Comparison of ENCODE assay signal across 8 cellular contexts in genomic region chr5:35777358-35778087, GRCh38.
DNase-seq lines count a peak whose midpoint lies in the region; TF ChIP-seq lines count a peak whose summit lies in the region.

No MANE protein-coding gene starts in this region.

- H3K27ac Mint-ChIP-seq in activated T-cell treated with anti-CD3 and anti-CD28 coated beads, Interleukin-2, amount 50 U/mL, for 24 hours = peak overlapping the region; percentile 95

- no peaks in the 10 kb centered on the region for H3K27me3 Mint-ChIP-seq in activated T-cell treated with anti-CD3 and anti-CD28 coated beads, Interleukin-2, amount 50 U/mL, for 24 hours

- 30 to 34% methylated on average over 6 to 9 of the region's 9 CpGs for WGBS in transverse colon (ENCODE audit: low coverage in 1 of 2), 2 donors

- peak; percentile 2 for DNase-seq in NK-92 treated with Interleukin-12 subunit alpha and Interleukin-12 subunit beta, amount 100 ng/mL, for 24 hours (lab: John Stamatoyannopoulos, UW)
- DNase-seq in NK-92 (lab: John Stamatoyannopoulos, UW; ENCODE audit: unreplicated experiment) (no peak), LNCaP clone FGC (ENCODE audit: low read depth) (peak; percentile 74), RKO (ENCODE audit: low spot score) (peak; percentile 79), fibroblast of mammary gland (ENCODE audit: low read depth) (peak; percentile 91), non-pigmented ciliary epithelial cell (ENCODE audit: low read depth) (peak; percentile 60), transverse colon (peak; percentile 69)
- peak; percentile 67 for DNase-seq in activated T-cell treated with anti-CD3 and anti-CD28 coated beads, Interleukin-2, amount 50 U/mL, for 24 hours

- in situ Hi-C loops in transverse colon (cut with MboI; ENCODE audit: low pct_ligation_motif_present in 1 of 4, low pct_unique_long_range_greater_than_20kb in 1 of 4, low sequenced_read_pairs in 3 of 4) = loop anchor here in 2 of 4 donors (10.0 kb wide), 1 partner anchor 147 kb away; no protein-coding TSS in a partner anchor

- H3K4me1 Mint-ChIP-seq in activated T-cell treated with anti-CD3 and anti-CD28 coated beads, Interleukin-2, amount 50 U/mL, for 24 hours (ENCODE audit: low read depth) = peaks cover 86% of the 10 kb centered on the region

- TF ChIP-seq EP300 in transverse colon (IDR thresholded peaks at IDR 0.05; ENCODE audit: low read depth) = no peak

- H3K27ac ChIP-seq in transverse colon = no peak overlapping the region

- TF ChIP-seq POLR2A in transverse colon (IDR thresholded peaks at IDR 0.05) = no peak

- no peaks in the 10 kb centered on the region for H3K4me1 ChIP-seq in transverse colon

- H3K9me3 ChIP-seq in transverse colon = no peaks in the 10 kb centered on the region

- H3K4me3 ChIP-seq in LNCaP clone FGC (ENCODE audit: low read depth, low read length) = no peak overlapping the region
- H3K4me3 ChIP-seq in fibroblast of mammary gland (ENCODE audit: control insufficient read depth, low read depth, low read length) = no peak overlapping the region
- no peak overlapping the region for H3K4me3 ChIP-seq in transverse colon

- no peaks in the 10 kb centered on the region for H3K27me3 ChIP-seq in transverse colon

- H3K4me3 Mint-ChIP-seq in activated T-cell treated with anti-CD3 and anti-CD28 coated beads, Interleukin-2, amount 50 U/mL, for 24 hours = peak overlapping the region; percentile 42

- H3K36me3 ChIP-seq in transverse colon = no peaks in the 10 kb centered on the region

- peaks cover 2% of the 10 kb centered on the region for H3K36me3 Mint-ChIP-seq in activated T-cell treated with anti-CD3 and anti-CD28 coated beads, Interleukin-2, amount 50 U/mL, for 24 hours (ENCODE audit: low read depth)

- H3K9me3 Mint-ChIP-seq in activated T-cell treated with anti-CD3 and anti-CD28 coated beads, Interleukin-2, amount 50 U/mL, for 24 hours = no peaks in the 10 kb centered on the region

- intact Hi-C loops in transverse colon (cut with DNase I; ENCODE audit: low total_unique reads) = loop anchor here (10.0 kb wide), 1 partner anchor 147 kb away; no protein-coding TSS in a partner anchor

- TF ChIP-seq CTCF in LNCaP clone FGC (IDR thresholded peaks at IDR 0.05; ENCODE audit: control insufficient read depth, extremely low read depth, insufficient read depth) (peak; percentile 61), fibroblast of mammary gland (conservative IDR thresholded peaks at IDR 0.05; ENCODE audit: control insufficient read depth, insufficient read depth, low read depth, low read length) (peak; percentile 67), transverse colon (IDR thresholded peaks at IDR 0.05) (peak; percentile 46 to 66 (median 52))
